2 cellular contexts compared by ENCODE assay signal in the genomic region with DNA sequence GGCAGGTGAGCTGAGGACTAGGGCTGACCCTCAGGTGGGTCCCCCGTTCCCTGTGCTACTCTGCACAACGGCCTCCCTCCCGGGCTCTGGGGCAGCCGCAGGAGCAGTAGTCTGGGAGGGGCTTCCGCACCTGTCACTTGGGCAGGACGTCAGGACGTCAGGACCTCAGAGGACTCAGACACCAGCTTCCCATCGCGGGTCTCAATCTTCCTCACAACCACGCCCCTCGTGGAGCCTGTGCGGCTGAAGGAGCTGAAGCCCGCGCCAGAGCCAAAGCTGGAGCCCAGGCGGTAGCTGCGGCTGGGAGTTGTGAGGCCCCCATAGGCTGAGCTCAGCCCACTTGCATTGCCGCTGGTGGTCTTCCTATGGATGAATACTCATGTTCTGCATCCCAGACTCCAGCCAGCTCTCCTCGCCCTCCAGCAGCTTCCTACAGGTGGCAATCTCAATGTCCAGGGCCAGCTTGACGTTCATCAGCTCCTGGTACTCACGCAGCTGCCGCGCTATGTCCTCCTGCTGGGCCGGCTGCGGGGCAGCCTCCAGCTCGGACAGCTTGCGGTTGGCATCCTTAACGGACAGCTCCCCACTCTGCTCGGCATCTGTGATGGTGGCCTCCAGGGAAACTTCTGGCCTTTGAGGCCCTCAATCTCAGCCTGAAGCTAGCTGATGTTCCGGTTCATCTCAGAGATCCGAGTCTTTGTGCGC.
TF ChIP-seq lines count a peak whose summit lies in the region.

No MANE protein-coding gene starts in this region.

TF ChIP-seq in IMR-90, 13 proteins besides CTCF, POLR2A, EP300 and RAD21 (continued from another document):
- TF ChIP-seq, protein P1, sequence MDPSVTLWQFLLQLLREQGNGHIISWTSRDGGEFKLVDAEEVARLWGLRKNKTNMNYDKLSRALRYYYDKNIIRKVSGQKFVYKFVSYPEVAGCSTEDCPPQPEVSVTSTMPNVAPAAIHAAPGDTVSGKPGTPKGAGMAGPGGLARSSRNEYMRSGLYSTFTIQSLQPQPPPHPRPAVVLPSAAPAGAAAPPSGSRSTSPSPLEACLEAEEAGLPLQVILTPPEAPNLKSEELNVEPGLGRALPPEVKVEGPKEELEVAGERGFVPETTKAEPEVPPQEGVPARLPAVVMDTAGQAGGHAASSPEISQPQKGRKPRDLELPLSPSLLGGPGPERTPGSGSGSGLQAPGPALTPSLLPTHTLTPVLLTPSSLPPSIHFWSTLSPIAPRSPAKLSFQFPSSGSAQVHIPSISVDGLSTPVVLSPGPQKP (IDR thresholded peaks at IDR 0.05; ENCODE audit: borderline replicate concordance, low read depth, low read length): no peak
- TF ChIP-seq SMC3 (IDR thresholded peaks at IDR 0.05; ENCODE audit: low read depth, low read length) (no peak), NFE2L2 (IDR thresholded peaks at IDR 0.05; ENCODE audit: low read depth, low read length) (no peak), CEBPB (IDR thresholded peaks at IDR 0.05; ENCODE audit: low read depth, low read length) (no peak), RCOR1 (IDR thresholded peaks at IDR 0.05; ENCODE audit: insufficient replicate concordance, low read length) (no peak), FOS (IDR thresholded peaks at IDR 0.05; ENCODE audit: low read depth, low read length) (no peak), MAFK (IDR thresholded peaks at IDR 0.05; ENCODE audit: low read depth, low read length) (no peak)

TF ChIP-seq in WTC11, 78 proteins besides CTCF, POLR2A, EP300 and RAD21 (continued from another document):
- TF ChIP-seq, protein P2, sequence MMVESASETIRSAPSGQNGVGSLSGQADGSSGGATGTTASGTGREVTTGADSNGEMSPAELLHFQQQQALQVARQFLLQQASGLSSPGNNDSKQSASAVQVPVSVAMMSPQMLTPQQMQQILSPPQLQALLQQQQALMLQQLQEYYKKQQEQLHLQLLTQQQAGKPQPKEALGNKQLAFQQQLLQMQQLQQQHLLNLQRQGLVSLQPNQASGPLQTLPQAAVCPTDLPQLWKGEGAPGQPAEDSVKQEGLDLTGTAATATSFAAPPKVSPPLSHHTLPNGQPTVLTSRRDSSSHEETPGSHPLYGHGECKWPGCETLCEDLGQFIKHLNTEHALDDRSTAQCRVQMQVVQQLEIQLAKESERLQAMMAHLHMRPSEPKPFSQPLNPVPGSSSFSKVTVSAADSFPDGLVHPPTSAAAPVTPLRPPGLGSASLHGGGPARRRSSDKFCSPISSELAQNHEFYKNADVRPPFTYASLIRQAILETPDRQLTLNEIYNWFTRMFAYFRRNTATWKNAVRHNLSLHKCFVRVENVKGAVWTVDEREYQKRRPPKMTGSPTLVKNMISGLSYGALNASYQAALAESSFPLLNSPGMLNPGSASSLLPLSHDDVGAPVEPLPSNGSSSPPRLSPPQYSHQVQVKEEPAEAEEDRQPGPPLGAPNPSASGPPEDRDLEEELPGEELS (CRISPR knock-in tag; IDR thresholded peaks at IDR 0.05): no peak
- TF ChIP-seq GRHL2 (CRISPR knock-in tag; IDR thresholded peaks at IDR 0.05; ENCODE audit: insufficient replicate concordance, severe bottlenecking): no peak
- TF ChIP-seq, protein P3, sequence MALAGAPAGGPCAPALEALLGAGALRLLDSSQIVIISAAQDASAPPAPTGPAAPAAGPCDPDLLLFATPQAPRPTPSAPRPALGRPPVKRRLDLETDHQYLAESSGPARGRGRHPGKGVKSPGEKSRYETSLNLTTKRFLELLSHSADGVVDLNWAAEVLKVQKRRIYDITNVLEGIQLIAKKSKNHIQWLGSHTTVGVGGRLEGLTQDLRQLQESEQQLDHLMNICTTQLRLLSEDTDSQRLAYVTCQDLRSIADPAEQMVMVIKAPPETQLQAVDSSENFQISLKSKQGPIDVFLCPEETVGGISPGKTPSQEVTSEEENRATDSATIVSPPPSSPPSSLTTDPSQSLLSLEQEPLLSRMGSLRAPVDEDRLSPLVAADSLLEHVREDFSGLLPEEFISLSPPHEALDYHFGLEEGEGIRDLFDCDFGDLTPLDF (CRISPR knock-in tag; IDR thresholded peaks at IDR 0.05): no peak
- no peak for TF ChIP-seq ZNF121 (CRISPR knock-in tag; IDR thresholded peaks at IDR 0.05)
- TF ChIP-seq ESRRA (CRISPR knock-in tag; IDR thresholded peaks at IDR 0.05; ENCODE audit: borderline replicate concordance): no peak
- TF ChIP-seq, protein P4, sequence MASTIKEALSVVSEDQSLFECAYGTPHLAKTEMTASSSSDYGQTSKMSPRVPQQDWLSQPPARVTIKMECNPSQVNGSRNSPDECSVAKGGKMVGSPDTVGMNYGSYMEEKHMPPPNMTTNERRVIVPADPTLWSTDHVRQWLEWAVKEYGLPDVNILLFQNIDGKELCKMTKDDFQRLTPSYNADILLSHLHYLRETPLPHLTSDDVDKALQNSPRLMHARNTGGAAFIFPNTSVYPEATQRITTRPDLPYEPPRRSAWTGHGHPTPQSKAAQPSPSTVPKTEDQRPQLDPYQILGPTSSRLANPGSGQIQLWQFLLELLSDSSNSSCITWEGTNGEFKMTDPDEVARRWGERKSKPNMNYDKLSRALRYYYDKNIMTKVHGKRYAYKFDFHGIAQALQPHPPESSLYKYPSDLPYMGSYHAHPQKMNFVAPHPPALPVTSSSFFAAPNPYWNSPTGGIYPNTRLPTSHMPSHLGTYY (CRISPR knock-in tag; IDR thresholded peaks at IDR 0.05): no peak
- TF ChIP-seq, protein P5, sequence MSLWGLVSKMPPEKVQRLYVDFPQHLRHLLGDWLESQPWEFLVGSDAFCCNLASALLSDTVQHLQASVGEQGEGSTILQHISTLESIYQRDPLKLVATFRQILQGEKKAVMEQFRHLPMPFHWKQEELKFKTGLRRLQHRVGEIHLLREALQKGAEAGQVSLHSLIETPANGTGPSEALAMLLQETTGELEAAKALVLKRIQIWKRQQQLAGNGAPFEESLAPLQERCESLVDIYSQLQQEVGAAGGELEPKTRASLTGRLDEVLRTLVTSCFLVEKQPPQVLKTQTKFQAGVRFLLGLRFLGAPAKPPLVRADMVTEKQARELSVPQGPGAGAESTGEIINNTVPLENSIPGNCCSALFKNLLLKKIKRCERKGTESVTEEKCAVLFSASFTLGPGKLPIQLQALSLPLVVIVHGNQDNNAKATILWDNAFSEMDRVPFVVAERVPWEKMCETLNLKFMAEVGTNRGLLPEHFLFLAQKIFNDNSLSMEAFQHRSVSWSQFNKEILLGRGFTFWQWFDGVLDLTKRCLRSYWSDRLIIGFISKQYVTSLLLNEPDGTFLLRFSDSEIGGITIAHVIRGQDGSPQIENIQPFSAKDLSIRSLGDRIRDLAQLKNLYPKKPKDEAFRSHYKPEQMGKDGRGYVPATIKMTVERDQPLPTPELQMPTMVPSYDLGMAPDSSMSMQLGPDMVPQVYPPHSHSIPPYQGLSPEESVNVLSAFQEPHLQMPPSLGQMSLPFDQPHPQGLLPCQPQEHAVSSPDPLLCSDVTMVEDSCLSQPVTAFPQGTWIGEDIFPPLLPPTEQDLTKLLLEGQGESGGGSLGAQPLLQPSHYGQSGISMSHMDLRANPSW (CRISPR knock-in tag; conservative IDR thresholded peaks at IDR 0.05; ENCODE audit: low read depth): no peak
